In the genomic region with DNA sequence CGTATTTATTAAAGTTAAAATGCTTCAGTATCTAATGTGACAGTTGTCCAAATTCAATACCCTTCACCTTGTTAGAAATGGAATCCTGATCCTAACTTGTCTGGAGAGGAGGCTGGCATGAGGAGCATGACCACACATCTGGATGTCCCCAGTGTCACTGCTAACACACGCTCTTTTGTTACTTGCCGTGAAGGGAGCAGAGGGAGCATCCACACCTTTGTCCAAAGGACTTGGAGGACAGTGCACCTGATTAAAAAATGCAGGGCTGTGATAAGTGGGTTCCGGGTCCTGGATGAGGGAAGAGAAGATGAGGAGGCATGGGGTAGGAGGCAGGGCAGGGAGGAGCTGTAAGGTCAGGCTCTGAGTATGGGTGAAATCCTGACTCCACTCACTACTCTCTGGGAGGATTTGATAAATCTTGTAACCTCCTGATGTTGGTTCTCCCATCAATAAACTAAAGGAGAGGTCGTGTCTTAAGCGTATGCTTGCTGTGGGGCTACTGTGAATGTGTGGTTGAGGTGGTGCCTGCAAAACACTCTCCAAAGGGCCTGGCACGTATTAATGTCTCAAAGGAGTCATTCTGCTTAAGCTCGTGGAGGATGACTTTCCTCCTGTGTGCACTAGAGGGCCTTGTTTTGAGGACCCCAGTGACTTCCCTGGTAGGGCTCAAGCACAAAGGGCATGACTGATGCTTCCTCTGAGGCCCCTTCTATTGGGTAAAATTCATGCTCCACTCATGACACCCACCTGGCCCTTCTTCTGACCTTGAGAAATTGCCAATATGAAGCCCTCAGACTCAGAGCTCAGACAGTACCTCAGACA, we compare ENCODE assay signal across 15 cellular contexts. TPM values are rescaled to one million over a fixed set of nuclear protein-coding genes. Genes with fewer than 3 reads are reported as not detected.
DNase-seq lines count a peak whose midpoint lies in the region; ATAC-seq and TF ChIP-seq lines count a peak whose summit lies in the region.
"Had no signal": no experiment of that assay in that cellular context is flagged by ENCODE, and none has a peak within 500 bp of the region (broad histone marks: within the 10 kb centered on the region; RNA-seq: fewer than 3 reads in every experiment).

No MANE protein-coding gene starts in this region.

- no peak overlapping the region for H4K5ac ChIP-seq in mesendoderm (ENCODE audit: low read length)

- no peak overlapping the region for H3K27ac Mint-ChIP-seq in Caco-2 (ENCODE audit: unreplicated experiment)
- H3K27ac Mint-ChIP-seq: activated T-helper 2 cell treated with anti-CD3 and anti-CD28 coated beads, Interferon-gamma antibody, Interleukin-2, Interleukin-4, amounts not matched to agents 10 μg/mL and 5 μg/mL and 100 μg/mL, durations not matched to agents 14 hours and 24 hours and 36 hours had no signal

- no peak overlapping the region for H2BK5ac ChIP-seq in mesendoderm (ENCODE audit: low read length)

- TF ChIP-seq EP300 in SK-N-SH (IDR thresholded peaks at IDR 0.05; ENCODE audit: borderline replicate concordance in 1 of 2, low read depth in 1 of 2, low read length in 1 of 2): no peak

- H4K20me1 ChIP-seq in GM23248 (ENCODE audit: insufficient read depth): no peaks in the 10 kb centered on the region
- no peaks in the 10 kb centered on the region for H4K20me1 ChIP-seq in SK-N-SH (ENCODE audit: insufficient read depth)

- WGBS in GM23248 (ENCODE audit: low coverage in 1 of 2, low lambda C conversion rate in 2 of 2, missing lambda C conversion rate in 2 of 2), 2 experiments: 35 to 37% methylated on average over 8 of the region's 8 CpGs
- WGBS in mesendoderm (ENCODE audit: extremely low coverage, insufficient coverage, low lambda C conversion rate): no CpG with 5 or more reads among the region's 8 CpGs
- 47% methylated on average over 6 of the region's 8 CpGs for WGBS in SK-N-SH (ENCODE audit: low lambda C conversion rate)

- no TSS peak for BruUV-seq in Caco-2 (replicated peaks; lab: Mats Ljungman, UMichigan)

- no peak for TF ChIP-seq RAD21 in SK-N-SH (IDR thresholded peaks at IDR 0.05; ENCODE audit: low read length)

- POLR2A ChIA-PET in Caco-2 (lab: Charles Lee): no interaction called here
- POLR2A ChIA-PET in SK-N-SH (lab: Yijun Ruan, JAX): no interaction called here

- H2AFZ ChIP-seq in GM23248 (no peak overlapping the region), SK-N-SH (ENCODE audit: low read depth) (no peak overlapping the region)

- H3K4me1 Mint-ChIP-seq in Caco-2 (ENCODE audit: low read depth, unreplicated experiment): no peaks in the 10 kb centered on the region

- no peak overlapping the region for H3K23ac ChIP-seq in mesendoderm (ENCODE audit: low read length)

- H3K56ac ChIP-seq in mesendoderm (ENCODE audit: low read length): no peak overlapping the region

- H3K36me3 ChIP-seq in Caco-2 (ENCODE audit: control insufficient read depth, insufficient read depth, low read length): no peaks in the 10 kb centered on the region
- no peaks in the 10 kb centered on the region for H3K36me3 ChIP-seq in GM23248 (ENCODE audit: low read depth)
- H3K36me3 ChIP-seq in mesendoderm (ENCODE audit: control insufficient read depth, insufficient read depth, low read length): no peaks in the 10 kb centered on the region
- no peaks in the 10 kb centered on the region for H3K36me3 ChIP-seq in SK-N-SH (replicated peaks in 1 of 2; ENCODE audit: control insufficient read depth in 1 of 2, insufficient read depth in 2 of 2, low read length in 1 of 2)
- H3K36me3 ChIP-seq: brain microvascular endothelial cell had no signal

- intact Hi-C loops in Caco-2 (cut with micrococcal nuclease; ENCODE audit: unreplicated experiment): no loop called here

- no peaks in the 10 kb centered on the region for H3K79me1 ChIP-seq in mesendoderm (ENCODE audit: low read length)

- in situ Hi-C loops in GM23248 (cut with MboI): no loop called here

- no peak overlapping the region for H3K4me3 ChIP-seq in Caco-2 (ENCODE audit: low read depth, low read length)
- H3K4me3 ChIP-seq in GM23248: no peak overlapping the region
- H3K4me3 ChIP-seq in mesendoderm (ENCODE audit: low read length): no peak overlapping the region
- no peak overlapping the region for H3K4me3 ChIP-seq in SK-N-SH (ENCODE audit: low read depth in 2 of 2, low read length in 1 of 2)
- H3K4me3 ChIP-seq: skin epidermis had no signal

- H3K36me3 Mint-ChIP-seq in Caco-2 (ENCODE audit: insufficient read depth, unreplicated experiment): no peaks in the 10 kb centered on the region

- no peak overlapping the region for H3K9ac ChIP-seq in GM23248
- no peak overlapping the region for H3K9ac ChIP-seq in mesendoderm (ENCODE audit: low read length)
- H3K9ac ChIP-seq in SK-N-SH: no peak overlapping the region

- ATAC-seq in GM18909 (IDR thresholded peaks at IDR 0.05; ENCODE audit: poor library complexity, unreplicated experiment): no peak
- ATAC-seq: activated CD4-positive, CD25-positive, alpha-beta regulatory T cell treated with anti-CD3 and anti-CD28 coated beads, Interleukin-2, amount 50 U/mL, for 24 hours had no signal

- no peak overlapping the region for H2BK15ac ChIP-seq in mesendoderm (replicated peaks; ENCODE audit: low read depth)

- H3K4me1 ChIP-seq in Caco-2 (no peaks in the 10 kb centered on the region), GM23248 (ENCODE audit: insufficient read depth) (no peaks in the 10 kb centered on the region), mesendoderm (ENCODE audit: control insufficient read depth, low read depth, low read length) (no peaks in the 10 kb centered on the region), SK-N-SH (ENCODE audit: control insufficient read depth in 1 of 2, insufficient read depth in 2 of 2, low read depth in 1 of 2, low read length in 1 of 2) (no peaks in the 10 kb centered on the region)

- H3F3A ChIP-seq in GM23248 (ENCODE audit: insufficient read depth) (no peaks in the 10 kb centered on the region), SK-N-SH (replicated peaks; ENCODE audit: insufficient read depth) (no peaks in the 10 kb centered on the region)

- DNase-seq in Caco-2: no peak
- DNase-seq in GM23248: peak; percentile 9
- peak; percentile 40 for DNase-seq in mesendoderm
- DNase-seq in H4 (ENCODE audit: low spot score): no peak
- DNase-seq in SK-N-SH: no peak
- no peak for DNase-seq in NK-92 treated with Interleukin-12 subunit alpha and Interleukin-12 subunit beta, amount 100 ng/mL, for 24 hours (lab: John Stamatoyannopoulos, UW)
- DNase-seq: brain microvascular endothelial cell, NCI-H345, SHP77 had no signal

- CTCF ChIA-PET in Caco-2 (lab: Charles Lee) (interaction anchor here (0.7 to 1.3 kb wide), 5 partner anchors 13 to 101 kb away, joined by 3 to 10 read pairs (median 5); no protein-coding TSS in a partner anchor), SK-N-SH (lab: Yijun Ruan, JAX) (interaction anchor here (0.8 to 3.3 kb wide), 10 partner anchors 10 to 119 kb away, joined by 3 to 16 read pairs (median 4); no protein-coding TSS in a partner anchor)

- H3K9me3 ChIP-seq in Caco-2: no peaks in the 10 kb centered on the region
- no peaks in the 10 kb centered on the region for H3K9me3 ChIP-seq in GM23248 (ENCODE audit: low read depth)
- H3K9me3 ChIP-seq in SK-N-SH: no peaks in the 10 kb centered on the region

- H3K79me2 ChIP-seq in GM23248 (ENCODE audit: insufficient read depth): no peaks in the 10 kb centered on the region
- no peaks in the 10 kb centered on the region for H3K79me2 ChIP-seq in mesendoderm (ENCODE audit: control insufficient read depth, insufficient read depth, low read length)
- H3K79me2 ChIP-seq in SK-N-SH (ENCODE audit: insufficient read depth): no peaks in the 10 kb centered on the region

- H3K9me2 ChIP-seq in GM23248 (ENCODE audit: insufficient read depth): no peaks in the 10 kb centered on the region
- H3K9me2 ChIP-seq in SK-N-SH: no peaks in the 10 kb centered on the region

- H3K4me2 ChIP-seq in GM23248 (ENCODE audit: unreplicated experiment) (no peak overlapping the region), mesendoderm (ENCODE audit: low read length) (no peak overlapping the region), SK-N-SH (no peak overlapping the region)

- H2BK120ac ChIP-seq in mesendoderm (ENCODE audit: low read depth, low read length): no peak overlapping the region

- H3K18ac ChIP-seq in mesendoderm (ENCODE audit: low read length): no peak overlapping the region

- TF ChIP-seq CTCF in Caco-2 (IDR thresholded peaks at IDR 0.05; ENCODE audit: insufficient read depth in 1 of 2, low read depth in 1 of 2, low read length in 1 of 2, severe bottlenecking in 1 of 2, unreplicated experiment in 1 of 2): peak; percentile 9 to 29
- 0 out of 2 replicates have a peak, but pooled peaks have one; percentile 10 for TF ChIP-seq CTCF in VCaP (conservative IDR thresholded peaks at IDR 0.05)
- TF ChIP-seq CTCF in SK-N-SH (IDR thresholded peaks at IDR 0.05): no peak

- H3K4ac ChIP-seq in mesendoderm (ENCODE audit: low read depth, low read length): no peak overlapping the region

- H4K8ac ChIP-seq in mesendoderm (ENCODE audit: low read depth, low read length): no peak overlapping the region

- H3K9me3 Mint-ChIP-seq in Caco-2 (ENCODE audit: unreplicated experiment): no peaks in the 10 kb centered on the region
- H3K9me3 Mint-ChIP-seq: activated T-helper 2 cell treated with anti-CD3 and anti-CD28 coated beads, Interferon-gamma antibody, Interleukin-2, Interleukin-4, amounts not matched to agents 10 μg/mL and 5 μg/mL and 100 μg/mL, durations not matched to agents 14 hours and 24 hours and 36 hours had no signal

- H3K27ac ChIP-seq in GM23248: no peak overlapping the region
- H3K27ac ChIP-seq in VCaP: no peak overlapping the region
- H3K27ac ChIP-seq in mesendoderm (ENCODE audit: low read depth, low read length): no peak overlapping the region
- no peak overlapping the region for H3K27ac ChIP-seq in SK-N-SH (ENCODE audit: low read depth in 2 of 2, low read length in 1 of 2)
- H3K27ac ChIP-seq: brain microvascular endothelial cell, epithelial cell of prostate, skin epidermis had no signal

- H2AK5ac ChIP-seq in mesendoderm (ENCODE audit: low read length): no peak overlapping the region

- peaks cover 4% of the 10 kb centered on the region for H3K27me3 Mint-ChIP-seq in Caco-2 (ENCODE audit: insufficient read depth, unreplicated experiment)

- no peaks in the 10 kb centered on the region for H3K27me3 ChIP-seq in Caco-2 (replicated peaks; ENCODE audit: control insufficient read depth, insufficient read depth, low read length)
- peaks cover 4% of the 10 kb centered on the region for H3K27me3 ChIP-seq in GM23248 (replicated peaks; ENCODE audit: insufficient read depth)
- H3K27me3 ChIP-seq in mesendoderm (ENCODE audit: insufficient read depth, low read length, poor library complexity): no peaks in the 10 kb centered on the region
- no peaks in the 10 kb centered on the region for H3K27me3 ChIP-seq in SK-N-SH (ENCODE audit: insufficient read depth)

- no peak overlapping the region for H3K4me3 Mint-ChIP-seq in Caco-2 (ENCODE audit: unreplicated experiment)

RNA-seq across cellular contexts. Expression of gene IGLL5, which starts 16.8 kb away (rescaled TPM):
- not detected in 2 replicates for total RNA-seq in Caco-2 (2022)
- not detected in 2 replicates for total RNA-seq in GM23248 (2014; rRNA removed; shearing (Covaris generic))
- not detected in 2 replicates for polyA plus RNA-seq in GM23248 (2016; fragmentation: Nextera tagmentation; extraction: Ambion mirVana)
- polyA plus RNA-seq in mesendoderm (2013, experiment 1 of 2): not detected
- polyA plus RNA-seq in mesendoderm (2013, experiment 2 of 2): 0.04 TPM
- not detected in 2 replicates for total RNA-seq in H4 (2014; rRNA removed; shearing (Covaris generic))
- not detected in 2 replicates for polyA plus RNA-seq in SK-N-SH (2012; rRNA removed)
- not detected in 2 replicates for polyA plus RNA-seq in SK-N-SH (2012; cell fraction: cytosol; rRNA removed)
- polyA plus RNA-seq in SK-N-SH (2012; cell fraction: nucleus; rRNA removed): not detected in 2 replicates
- total RNA-seq: activated T-helper 2 cell treated with anti-CD3 and anti-CD28 coated beads, Interferon-gamma antibody, Interleukin-2, Interleukin-4, amounts not matched to agents 10 μg/mL and 5 μg/mL and 100 μg/mL, durations not matched to agents 14 hours and 24 hours and 36 hours had no signal

Comparison
In these comparisons a context has a peak if more than half of its experiments do, and no peak if none do; other contexts are left out.
1. DNase-seq: peak in GM23248 (single experiment) and mesendoderm (single experiment); none in Caco-2 (0 of 2), H4 (single experiment), SK-N-SH (single experiment) and NK-92 treated with Interleukin-12 subunit alpha and Interleukin-12 subunit beta, amount 100 ng/mL, for 24 hours (single experiment).